ENCODE assay signal across 21 cellular contexts in genomic region chr3:9149566-9149965, GRCh38.
DNase-seq lines count a peak whose midpoint lies in the region; ATAC-seq, FAIRE-seq and TF ChIP-seq lines count a peak whose summit lies in the region.
"Had no signal": no experiment of that assay in that cellular context is flagged by ENCODE, and none has a peak within 500 bp of the region (broad histone marks: within the 10 kb centered on the region; RNA-seq: fewer than 3 reads in every experiment).

No MANE protein-coding gene starts in this region.

- no peak overlapping the region for H3K4me3 ChIP-seq in right lobe of liver
- no peak overlapping the region for H3K4me3 ChIP-seq in HepG2 (replicated peaks in 1 of 3; ENCODE audit: insufficient read depth in 1 of 3, low read depth in 2 of 3, low read length in 3 of 3)
- no peak overlapping the region for H3K4me3 ChIP-seq in gastroesophageal sphincter
- H3K4me3 ChIP-seq: K562 had no signal

- H3K9me3 Mint-ChIP-seq in mesothelial cell of epicardium (peaks cover 26% of the 10 kb centered on the region), endothelial cell (ENCODE audit: unreplicated experiment) (peaks cover 8% of the 10 kb centered on the region)

- H3K27ac ChIP-seq in right lobe of liver (no peak overlapping the region), HepG2 (ENCODE audit: extremely low read length, insufficient read depth, low read length) (no peak overlapping the region), gastroesophageal sphincter (no peak overlapping the region)

- no peak for TF ChIP-seq POLR2A in right lobe of liver (IDR thresholded peaks at IDR 0.05)
- no peak for TF ChIP-seq POLR2A in HepG2 (IDR thresholded peaks at IDR 0.05; ENCODE audit: insufficient read depth in 1 of 2, low read depth in 2 of 2, low read length in 2 of 2)
- no peak for TF ChIP-seq POLR2A in gastroesophageal sphincter (IDR thresholded peaks at IDR 0.05)

- no TSS peak for BruUV-seq in HepG2 (replicated peaks; lab: Mats Ljungman, UMichigan)

- CTCF ChIA-PET in HepG2 (lab: Yijun Ruan, JAX; ENCODE audit: low intra/inter-chr PET ratio, low total read pairs), result no interaction called here

- H3K36me3 Mint-ChIP-seq in mesothelial cell of epicardium (peaks cover 38% of the 10 kb centered on the region), endothelial cell (ENCODE audit: low read depth, unreplicated experiment) (peaks cover 10% of the 10 kb centered on the region)

- DNase-seq in right lobe of liver (peak in 1 of 3 donors; percentile 31), HepG2 (ENCODE audit: low spot score) (no peak), T47D (ENCODE audit: low read depth in 1 of 2, low spot score in 1 of 2) (peak; percentile 54 to 87), mesothelial cell of epicardium (ENCODE audit: low spot score in 2 of 2, unreplicated experiment in 2 of 2) (no peak), endothelial cell (ENCODE audit: low spot score) (no peak)
- no peak for DNase-seq in stimulated activated naive CD4-positive, alpha-beta T cell treated with Interleukin-2 at 50 U/mL for 16 hours (lab: John Stamatoyannopoulos, UW)
- DNase-seq: COR-L47; DMS53; HCEC 1CT; NCI-H1092; NCI-H2107; NCI-H345; NCI-H526 treated with DMSO at 0.1 percent for 48 hours; NK-92 treated with Interleukin-12 subunit alpha and Interleukin-12 subunit beta, amount 100 ng/mL, for 24 hours; OCI-M1; RPMI8226 had no signal

- no peak overlapping the region for H3K4me2 ChIP-seq in HepG2 (ENCODE audit: low read depth, low read length)

- no peak overlapping the region for H3K9ac ChIP-seq in HepG2 (ENCODE audit: insufficient read depth, low read depth, low read length)

- 66% methylated on average over 5 of the region's 5 CpGs for WGBS in right lobe of liver (ENCODE audit: insufficient coverage, low coverage, low lambda C conversion rate, missing lambda C conversion rate)
- 11% methylated on average over 5 of the region's 5 CpGs for WGBS in HepG2 (ENCODE audit: low lambda C conversion rate)
- 90 to 100% methylated on average over 1 to 3 of the region's 5 CpGs for WGBS in gastroesophageal sphincter (ENCODE audit: low coverage in 1 of 2), 2 donors

- TF ChIP-seq RAD21 in HepG2 (CRISPR knock-in tag; IDR thresholded peaks at IDR 0.05), result no peak

- H3K9me3 ChIP-seq in right lobe of liver (no peaks in the 10 kb centered on the region), HepG2 (ENCODE audit: low read length) (no peaks in the 10 kb centered on the region), gastroesophageal sphincter (peaks cover 0 to 18% (median 0%) of the 10 kb centered on the region in 3 donors)

- no peak overlapping the region for H2AFZ ChIP-seq in HepG2 (ENCODE audit: low read length)

- H3K4me1 Mint-ChIP-seq in mesothelial cell of epicardium (peaks cover 28% of the 10 kb centered on the region), endothelial cell (ENCODE audit: unreplicated experiment) (no peaks in the 10 kb centered on the region)
- H3K4me1 Mint-ChIP-seq: CD14-positive monocyte had no signal

- TF ChIP-seq EP300 in HepG2 (IDR thresholded peaks at IDR 0.05; ENCODE audit: low read depth in 2 of 2, low read length in 2 of 2) (no peak), HepG2 (CRISPR knock-in tag; IDR thresholded peaks at IDR 0.05; ENCODE audit: borderline replicate concordance) (no peak), gastroesophageal sphincter (IDR thresholded peaks at IDR 0.05) (no peak)

- no peak for FAIRE-seq in HepG2 (lab: Jason Lieb, UNC)
- FAIRE-seq: A204.1, K562 had no signal

- H3K27ac Mint-ChIP-seq in mesothelial cell of epicardium, result peak overlapping the region; percentile 25
- H3K27ac Mint-ChIP-seq in endothelial cell (ENCODE audit: unreplicated experiment), result no peak overlapping the region
- H3K27ac Mint-ChIP-seq: CD14-positive monocyte had no signal

- H3K79me2 ChIP-seq in HepG2 (ENCODE audit: insufficient read depth, low read length), result no peaks in the 10 kb centered on the region

- intact Hi-C loops in right lobe of liver (cut with DNase I) (no loop called here), HepG2 (cut with micrococcal nuclease; ENCODE audit: unreplicated experiment) (no loop called here)

- H3K4me1 ChIP-seq in right lobe of liver (no peaks in the 10 kb centered on the region), HepG2 (ENCODE audit: insufficient read depth, low read length) (no peaks in the 10 kb centered on the region), gastroesophageal sphincter (peaks cover 0 to 11% (median 0%) of the 10 kb centered on the region in 3 donors)

- H3K27me3 Mint-ChIP-seq in mesothelial cell of epicardium (ENCODE audit: low read depth) (no peaks in the 10 kb centered on the region), endothelial cell (ENCODE audit: unreplicated experiment) (peaks cover 8% of the 10 kb centered on the region)

- POLR2A ChIA-PET in HepG2 (lab: Yijun Ruan, JAX), result no interaction called here

- no peak overlapping the region for H3K4me3 Mint-ChIP-seq in mesothelial cell of epicardium
- H3K4me3 Mint-ChIP-seq in endothelial cell (ENCODE audit: unreplicated experiment), result no peak overlapping the region
- H3K4me3 Mint-ChIP-seq: CD14-positive monocyte had no signal

- in situ Hi-C loops in HepG2 (cut with HindIII; ENCODE audit: extremely low pct_ligation_motif_present, low pct_unique_long_range_greater_than_20kb) (no loop called here), T47D (cut with HindIII; ENCODE audit: low pct_unique_long_range_greater_than_20kb, low sequenced_read_pairs) (no loop called here)

- H4K20me1 ChIP-seq in HepG2 (ENCODE audit: insufficient read depth, low read length), result no peaks in the 10 kb centered on the region

- H3K27me3 ChIP-seq in right lobe of liver, result no peaks in the 10 kb centered on the region
- H3K27me3 ChIP-seq in HepG2 (ENCODE audit: control insufficient read depth in 1 of 2, insufficient read depth in 2 of 2, low read length in 2 of 2), result peaks cover 0 to 2% of the 10 kb centered on the region in 2 experiments; a peak in 1 of 5 replicates
- no peaks in the 10 kb centered on the region for H3K27me3 ChIP-seq in gastroesophageal sphincter

- H3K36me3 ChIP-seq in right lobe of liver (no peaks in the 10 kb centered on the region), HepG2 (replicated peaks in 1 of 2; ENCODE audit: control insufficient read depth in 1 of 2, insufficient read depth in 2 of 2, low read length in 2 of 2) (no peaks in the 10 kb centered on the region), gastroesophageal sphincter (no peaks in the 10 kb centered on the region)

- TF ChIP-seq CTCF in right lobe of liver (IDR thresholded peaks at IDR 0.05), result no peak
- no peak for TF ChIP-seq CTCF in HepG2 (CRISPR knock-in tag; IDR thresholded peaks at IDR 0.05)
- TF ChIP-seq CTCF in mesothelial cell of epicardium (IDR thresholded peaks at IDR 0.05; ENCODE audit: unreplicated experiment), result no peak
- TF ChIP-seq CTCF in gastroesophageal sphincter (IDR thresholded peaks at IDR 0.05), result no peak
- TF ChIP-seq CTCF in endothelial cell (IDR thresholded peaks at IDR 0.05; ENCODE audit: unreplicated experiment), result no peak

- ATAC-seq in right lobe of liver (peak in 3 of 4 donors; percentile 34 to 96 (median 74)), HepG2 (no peak), HG02970 (IDR thresholded peaks at IDR 0.05; ENCODE audit: low FRiP score, unreplicated experiment) (no peak), gastroesophageal sphincter (no peak)
- ATAC-seq: K562 had no signal

TF ChIP-seq in HepG2, 621 proteins besides CTCF, POLR2A, EP300 and RAD21:
- no peak for TF ChIP-seq ZNF513 (CRISPR knock-in tag; conservative IDR thresholded peaks at IDR 0.05)
- TF ChIP-seq RNF219 (CRISPR knock-in tag; IDR thresholded peaks at IDR 0.05), result no peak
- TF ChIP-seq ZNF615 (CRISPR knock-in tag; IDR thresholded peaks at IDR 0.05; ENCODE audit: borderline replicate concordance), result no peak
- no peak for TF ChIP-seq ZNF160 (CRISPR knock-in tag; IDR thresholded peaks at IDR 0.05)
- no peak for TF ChIP-seq ZFP1 (CRISPR knock-in tag; IDR thresholded peaks at IDR 0.05)
- no peak for TF ChIP-seq FOXO1 (CRISPR knock-in tag; IDR thresholded peaks at IDR 0.05)
- TF ChIP-seq PHF5A (CRISPR knock-in tag; IDR thresholded peaks at IDR 0.05; ENCODE audit: low read depth, unreplicated experiment), result no peak
- TF ChIP-seq ZNF230 (CRISPR knock-in tag; IDR thresholded peaks at IDR 0.05), result no peak
- no peak for TF ChIP-seq CBX1 (IDR thresholded peaks at IDR 0.05; ENCODE audit: low read depth)
- no peak for TF ChIP-seq ZNF598 (CRISPR knock-in tag; IDR thresholded peaks at IDR 0.05; ENCODE audit: borderline replicate concordance)

Comparison
In these comparisons a context has a peak if more than half of its experiments do, and no peak if none do; other contexts are left out.
1. ATAC-seq: peak in right lobe of liver (3 of 4); none in HepG2 (single experiment), HG02970 (single experiment) and gastroesophageal sphincter (single experiment).
2. DNase-seq: peak in T47D (2 of 2); none in HepG2 (single experiment), mesothelial cell of epicardium (0 of 2), stimulated activated naive CD4-positive, alpha-beta T cell treated with Interleukin-2 at 50 U/mL for 16 hours (single experiment) and endothelial cell (single experiment).